Comparison of ENCODE assay signal across 8 cellular contexts in the genomic region with DNA sequence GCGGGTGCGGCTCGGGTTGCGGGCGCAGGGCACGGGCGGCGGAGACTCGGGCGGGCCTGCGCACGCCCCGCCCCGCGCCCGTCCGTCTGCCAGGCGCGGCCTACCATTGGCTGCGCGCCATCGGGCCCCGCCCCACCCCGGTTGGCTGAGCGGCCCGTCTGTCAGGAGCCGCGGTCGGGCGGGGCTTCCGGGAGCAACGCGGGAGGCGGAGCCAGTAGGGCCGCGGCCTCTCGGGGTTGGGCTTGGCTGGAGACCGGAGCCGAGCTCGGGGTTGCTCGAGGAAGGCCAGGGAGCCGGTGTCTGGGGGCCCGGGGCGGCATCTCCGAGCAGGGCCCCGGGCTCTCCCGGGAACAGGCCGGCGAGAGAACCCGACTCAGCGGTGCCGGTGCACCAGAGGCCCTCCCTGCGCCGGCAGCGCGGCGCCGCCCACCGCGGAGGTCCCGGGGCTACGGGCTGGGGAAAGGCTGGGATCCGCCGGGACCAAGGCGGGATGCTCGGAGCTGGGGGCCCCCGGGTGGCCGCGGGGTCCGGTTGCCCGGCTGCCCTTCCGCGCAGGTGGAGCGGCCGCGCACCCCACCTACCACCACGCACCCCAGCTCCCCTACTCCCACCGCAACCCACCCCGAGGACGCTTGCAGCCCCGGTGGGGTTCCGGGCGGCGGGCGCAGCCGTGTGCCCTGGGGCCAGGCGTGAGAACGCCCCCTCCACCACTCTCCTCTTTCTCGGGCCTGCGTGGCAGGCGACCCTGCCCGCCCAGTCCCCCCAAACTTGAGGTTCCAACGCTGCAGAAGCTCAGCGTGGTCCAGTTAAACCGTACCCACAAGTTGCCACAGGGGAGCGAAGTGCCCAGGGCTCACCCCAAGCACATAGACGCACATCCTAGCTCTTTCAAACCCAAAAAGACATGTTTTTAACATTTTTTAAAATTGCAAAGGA. TPM values are rescaled to one million over a fixed set of nuclear protein-coding genes. Genes with fewer than 3 reads are reported as not detected.
DNase-seq lines count a peak whose midpoint lies in the region; ATAC-seq and TF ChIP-seq lines count a peak whose summit lies in the region.

Gene HRAS (minus strand): TSS at position 58 of the 936 bp plus-strand sequence.

- DNase-seq in A673 (ENCODE audit: low spot score), result peak; percentile 96
- peak; percentile 92 for DNase-seq in NCI-H2196 treated with DMSO at 0.1 percent for 48 hours (lab: John Stamatoyannopoulos, UW; ENCODE audit: unreplicated experiment)
- peak; percentile 93 for DNase-seq in mammary epithelial cell
- DNase-seq in immature natural killer cell, result peak; percentile 95 to 97 (median 97)
- peak; percentile 80 for DNase-seq in smooth muscle cell of the brain vasculature (ENCODE audit: low read depth, low spot score)

- WGBS in mammary epithelial cell (ENCODE audit: low coverage, missing lambda C conversion rate), result 16% methylated on average over 19 of the region's 97 CpGs

- H3K36me3 Mint-ChIP-seq in immature natural killer cell, result no peaks in the 10 kb centered on the region

- TF ChIP-seq CTCF in A673 (conservative IDR thresholded peaks at IDR 0.05; ENCODE audit: low read depth, low read length), result no peak
- TF ChIP-seq CTCF in WI38 (IDR thresholded peaks at IDR 0.05; ENCODE audit: low read depth, low read length), result no peak
- TF ChIP-seq CTCF in mammary epithelial cell (conservative IDR thresholded peaks at IDR 0.05 in 1 of 2, IDR thresholded peaks at IDR 0.05 in 1 of 2; ENCODE audit: extremely low read depth in 1 of 2, insufficient read depth in 1 of 2, low read depth in 1 of 2, low read length in 2 of 2), result no peak

- intact Hi-C loops in A673 (cut with micrococcal nuclease; ENCODE audit: unreplicated experiment) (no loop called here), mammary epithelial cell (cut with micrococcal nuclease) (loop anchor here (2.0 kb wide), 1 partner anchor 193 kb away; no protein-coding TSS in a partner anchor)

- no peaks in the 10 kb centered on the region for H3K9me3 Mint-ChIP-seq in immature natural killer cell

- POLR2A ChIA-PET in A673 (lab: Charles Lee; ENCODE audit: low non-redundant PET), result no interaction called here

- H3K4me2 ChIP-seq in mammary epithelial cell (ENCODE audit: insufficient read depth, low read depth, low read length), result peak within 1 kb of the TSS; percentile 92

- H2AFZ ChIP-seq in mammary epithelial cell (ENCODE audit: low read depth, low read length), result peak within 1 kb of the TSS; percentile 83

- BruUV-seq in A673 (replicated peaks; lab: Mats Ljungman, UMichigan), result no TSS peak
- no TSS peak for BruUV-seq in mammary epithelial cell (replicated peaks; lab: Mats Ljungman, UMichigan)

- H3K4me1 ChIP-seq in A673 (ENCODE audit: insufficient read depth, low read length, poor library complexity, severe bottlenecking) (peaks cover 17% of the 10 kb centered on the region), mammary epithelial cell (ENCODE audit: insufficient read depth, low read length) (peaks cover 38% of the 10 kb centered on the region)

- H3K36me3 ChIP-seq in A673 (ENCODE audit: insufficient read depth, low read length, poor library complexity, severe bottlenecking), result peaks cover 14% of the 10 kb centered on the region
- H3K36me3 ChIP-seq in mammary epithelial cell (ENCODE audit: insufficient read depth, low read length), result peaks cover 17% of the 10 kb centered on the region

- H3K4me3 ChIP-seq in A673 (ENCODE audit: low read depth, low read length, poor library complexity, severe bottlenecking) (peak within 1 kb of the TSS; percentile 71), WI38 (ENCODE audit: low read depth, low read length) (peak within 1 kb of the TSS; percentile 86), mammary epithelial cell (replicated peaks in 1 of 3; ENCODE audit: insufficient read depth in 1 of 3, low read depth in 2 of 3, low read length in 3 of 3) (peak within 1 kb of the TSS; percentile 87 to 89 (median 88))

- peak within 1 kb of the TSS; percentile 91 to 96 (median 94) for H3K27ac Mint-ChIP-seq in immature natural killer cell

- in situ Hi-C loops in mammary epithelial cell (cut with MboI; ENCODE audit: low sequenced_read_pairs in 2 of 2), result no loop called here

- peaks cover 5% of the 10 kb centered on the region for H4K20me1 ChIP-seq in mammary epithelial cell (ENCODE audit: insufficient read depth, low read length)

- dilution Hi-C loops in mammary epithelial cell (cut with HindIII; ENCODE audit: low sequenced_read_pairs), result no loop called here

- H3K27me3 ChIP-seq in A673 (replicated peaks; ENCODE audit: insufficient read depth, low read depth, low read length, poor library complexity), result no peaks in the 10 kb centered on the region
- H3K27me3 ChIP-seq in mammary epithelial cell (ENCODE audit: insufficient read depth, low read length), result no peaks in the 10 kb centered on the region

- peak within 1 kb of the TSS; percentile 74 for H3K9ac ChIP-seq in mammary epithelial cell (ENCODE audit: insufficient read depth, low read length)

- CTCF ChIA-PET in A673 (lab: Charles Lee) (interaction anchor here (0.6 kb wide), 1 partner anchor 17 kb away, joined by 3 read pairs; no protein-coding TSS in a partner anchor), mammary epithelial cell (lab: Charles Lee; ENCODE audit: low non-redundant PET) (no interaction called here)

- peaks cover 37% of the 10 kb centered on the region for H3K79me2 ChIP-seq in mammary epithelial cell (ENCODE audit: insufficient read depth, low read length)

- peak within 1 kb of the TSS; percentile 86 to 95 (median 92) for H3K4me3 Mint-ChIP-seq in immature natural killer cell

- H3K27me3 Mint-ChIP-seq in immature natural killer cell (ENCODE audit: low read depth in 3 of 3), result peaks cover 4 to 8% (median 5%) of the 10 kb centered on the region in 3 donors

- H3K9me3 ChIP-seq in A673 (ENCODE audit: low read depth, low read length, poor library complexity, severe bottlenecking) (no peaks in the 10 kb centered on the region), mammary epithelial cell (replicated peaks; ENCODE audit: insufficient read depth, low read length) (no peaks in the 10 kb centered on the region)

- ATAC-seq in GM18868 (IDR thresholded peaks at IDR 0.05; ENCODE audit: unreplicated experiment) (peak; percentile 81), HG03135 (IDR thresholded peaks at IDR 0.05; ENCODE audit: unreplicated experiment) (peak; percentile 60)

- H3K27ac ChIP-seq in A673 (ENCODE audit: low read depth, low read length, poor library complexity, severe bottlenecking) (peak within 1 kb of the TSS; percentile 93), mammary epithelial cell (ENCODE audit: insufficient read depth, low read depth, low read length) (peak within 1 kb of the TSS; percentile 82)

- peaks cover 6 to 20% of the 10 kb centered on the region in 2 donors for H3K4me1 Mint-ChIP-seq in immature natural killer cell

RNA-seq across cellular contexts. Expression of gene HRAS, which starts in this region (rescaled TPM):
- total RNA-seq in A673 (2021), result 82.8 and 90.2 TPM in 2 replicates
- 100 to 1,000 TPM in 1 of 2 donors, 10 to 100 TPM in 1; 36.5 to 194 TPM for total RNA-seq in mammary epithelial cell
- 230 TPM for polyA plus RNA-seq in mammary epithelial cell
- polyA minus RNA-seq in mammary epithelial cell, result 165 TPM
- 10 to 100 TPM; 16.7 to 26.8 (median 18.6) TPM for polyA plus RNA-seq in immature natural killer cell

Comparison
In these comparisons a context has a peak if more than half of its experiments do, and no peak if none do; other contexts are left out.
1. Peak in every context shown above with its lines: DNase-seq, ATAC-seq, H3K4me3 ChIP-seq and H3K27ac ChIP-seq.